ENCODE assay signal across 1 cellular context in genomic region chr7:2409745-2410414, GRCh38.
A peak's percentile ranks its signal among the peaks of the same experiment; 100 is the strongest.
TF ChIP-seq lines count a peak whose summit lies in the region.

No MANE protein-coding gene starts in this region.

TF ChIP-seq in K562, 482 proteins besides CTCF, POLR2A, EP300 and RAD21 (continued from another document and continues in another):
- TF ChIP-seq YY1 (IDR thresholded peaks at IDR 0.05; ENCODE audit: borderline replicate concordance in 1 of 3, control insufficient read depth in 1 of 3, extremely low read depth in 1 of 3, insufficient read depth in 3 of 3, insufficient read length in 1 of 3, insufficient replicate concordance in 2 of 3, low read depth in 1 of 3, low read length in 2 of 3): peak in 1 of 3 experiments; percentile 38
- TF ChIP-seq CBX2 (IDR thresholded peaks at IDR 0.05; ENCODE audit: insufficient read depth, low read length, poor library complexity, severe bottlenecking): no peak
- no peak for TF ChIP-seq RBFOX2 (IDR thresholded peaks at IDR 0.05; ENCODE audit: low read depth, low read length)
- no peak for TF ChIP-seq ZNF282 (CRISPR knock-in tag; IDR thresholded peaks at IDR 0.05)
- no peak for TF ChIP-seq TCF7L2 (IDR thresholded peaks at IDR 0.05; ENCODE audit: low read depth, low read length)
- no peak for TF ChIP-seq TFAM (CRISPR knock-in tag; conservative IDR thresholded peaks at IDR 0.05)
- no peak for TF ChIP-seq ZNF212 (CRISPR knock-in tag; IDR thresholded peaks at IDR 0.05)
- TF ChIP-seq ELF2 (CRISPR knock-in tag; IDR thresholded peaks at IDR 0.05): no peak
- no peak for TF ChIP-seq ETS1 (conservative IDR thresholded peaks at IDR 0.05; ENCODE audit: control insufficient read depth, low read depth, low read length)
- TF ChIP-seq ZNF592 (IDR thresholded peaks at IDR 0.05): no peak
- TF ChIP-seq ZNF274 (IDR thresholded peaks at IDR 0.05; ENCODE audit: borderline replicate concordance, low read depth, low read length): no peak
- no peak for TF ChIP-seq SAP30 (IDR thresholded peaks at IDR 0.05; ENCODE audit: borderline replicate concordance, insufficient read depth, low read depth, low read length, poor library complexity, severe bottlenecking)
- no peak for TF ChIP-seq MTA3 (IDR thresholded peaks at IDR 0.05; ENCODE audit: borderline replicate concordance)
- TF ChIP-seq ZNF695 (CRISPR knock-in tag; IDR thresholded peaks at IDR 0.05): no peak
- TF ChIP-seq STAT5A (IDR thresholded peaks at IDR 0.05; ENCODE audit: borderline replicate concordance, low read length): no peak
- TF ChIP-seq GATA2 (CRISPR knock-in tag; IDR thresholded peaks at IDR 0.05): peak; percentile 29; the same call in 1 of the 2 replicates
- TF ChIP-seq L3MBTL2 (IDR thresholded peaks at IDR 0.05): no peak
- no peak for TF ChIP-seq IRF2 (CRISPR knock-in tag; IDR thresholded peaks at IDR 0.05)
- no peak for TF ChIP-seq CXXC5 (CRISPR knock-in tag; IDR thresholded peaks at IDR 0.05)
- TF ChIP-seq HMG20A (CRISPR knock-in tag; conservative IDR thresholded peaks at IDR 0.05): no peak
- no peak for TF ChIP-seq PATZ1 (CRISPR knock-in tag; IDR thresholded peaks at IDR 0.05; ENCODE audit: borderline replicate concordance)
- TF ChIP-seq CHAMP1 (IDR thresholded peaks at IDR 0.05): no peak
- TF ChIP-seq ZBTB7A (IDR thresholded peaks at IDR 0.05; ENCODE audit: borderline replicate concordance, control insufficient read depth, low read depth, low read length): no peak
- no peak for TF ChIP-seq CC2D1A (IDR thresholded peaks at IDR 0.05)
- TF ChIP-seq TARDBP (IDR thresholded peaks at IDR 0.05): no peak
- TF ChIP-seq ZBTB9 (CRISPR knock-in tag; IDR thresholded peaks at IDR 0.05): no peak
- no peak for TF ChIP-seq ZMIZ1 (IDR thresholded peaks at IDR 0.05; ENCODE audit: low read depth in 2 of 2, low read length in 2 of 2)
- 0 out of 2 replicates have a peak, but pooled peaks have one; percentile 49 for TF ChIP-seq ZNF766 (CRISPR knock-in tag; conservative IDR thresholded peaks at IDR 0.05)
- TF ChIP-seq SMAD4 (CRISPR knock-in tag; conservative IDR thresholded peaks at IDR 0.05): no peak
- no peak for TF ChIP-seq HES1 (IDR thresholded peaks at IDR 0.05; ENCODE audit: low read depth)
- no peak for TF ChIP-seq ZNF561 (CRISPR knock-in tag; conservative IDR thresholded peaks at IDR 0.05)
- no peak for TF ChIP-seq ATF6 (CRISPR knock-in tag; IDR thresholded peaks at IDR 0.05)
- TF ChIP-seq TCF15 (CRISPR knock-in tag; IDR thresholded peaks at IDR 0.05): no peak
- TF ChIP-seq ZNF518B (CRISPR knock-in tag; IDR thresholded peaks at IDR 0.05): no peak
- no peak for TF ChIP-seq DNMT1 (IDR thresholded peaks at IDR 0.05)
